Comparison of ENCODE assay signal across 8 cellular contexts in genomic region chr7:101162551-101163280, GRCh38. TPM values are rescaled to one million over a fixed set of nuclear protein-coding genes. Genes with fewer than 3 reads are reported as not detected.
DNase-seq lines count a peak whose midpoint lies in the region; ATAC-seq and TF ChIP-seq lines count a peak whose summit lies in the region.

No MANE protein-coding gene starts in this region.

- H3K9me2 ChIP-seq in PC-3 (replicated peaks; ENCODE audit: low read length) = no peaks in the 10 kb centered on the region

- H2AFZ ChIP-seq in PC-3 (ENCODE audit: low read length) = peak overlapping the region; percentile 53; the same call in 1 of the 2 replicates

- H3K27me3 ChIP-seq in PC-3 (ENCODE audit: low read length) = peaks cover 26% of the 10 kb centered on the region

- H3K9ac ChIP-seq in PC-3 (ENCODE audit: low read length) = peak overlapping the region; percentile 37

- peaks cover 30% of the 10 kb centered on the region for H3K4me1 Mint-ChIP-seq in chondrocyte (ENCODE audit: low read depth)

- POLR2A ChIA-PET in PC-3 (lab: Charles Lee; ENCODE audit: unreplicated experiment) = interaction anchor here (0.5 to 0.6 kb wide), 2 partner anchors 20 to 39 kb away, joined by 3 to 19 read pairs; no protein-coding TSS in a partner anchor

- no peaks in the 10 kb centered on the region for H3K9me3 Mint-ChIP-seq in chondrocyte (ENCODE audit: low read depth)

- H3K4me3 Mint-ChIP-seq in chondrocyte (ENCODE audit: unreplicated experiment) = peak overlapping the region; percentile 57

- CTCF ChIA-PET in PC-3 (lab: Charles Lee) = interaction anchor here (0.6 to 2.0 kb wide), 3 partner anchors 19 to 489 kb away, joined by 4 to 9 read pairs (median 5); partner anchors contain the start of gene GNB2

- H3F3A ChIP-seq in PC-3 (ENCODE audit: low read length, unreplicated experiment) = no peaks in the 10 kb centered on the region

- H3K4me1 ChIP-seq in PC-3 (ENCODE audit: insufficient read depth, low read length) (peaks cover 55% of the 10 kb centered on the region), mesodermal cell (ENCODE audit: control insufficient read depth, insufficient read depth, low read length, poor library complexity, severe bottlenecking) (peaks cover 47% of the 10 kb centered on the region)

- no TSS peak for BruUV-seq in PC-3 (replicated peaks; lab: Mats Ljungman, UMichigan)

- DNase-seq in COLO829 (ENCODE audit: low spot score) = peak; percentile 60
- DNase-seq in HK-2 (ENCODE audit: unreplicated experiment) = peak; percentile 35
- DNase-seq in PC-3 = peak; percentile 56
- DNase-seq in chondrocyte (ENCODE audit: low spot score) = no peak

- no peak overlapping the region for H3K27ac Mint-ChIP-seq in chondrocyte (ENCODE audit: unreplicated experiment)

- peak overlapping the region; percentile 53; the same call in 1 of the 2 replicates for H3K4me3 ChIP-seq in PC-3 (ENCODE audit: low read length)
- peak overlapping the region; percentile 47 for H3K4me3 ChIP-seq in mesodermal cell (ENCODE audit: extremely low read depth, insufficient read depth, low read length, poor library complexity, severe bottlenecking)

- peaks cover 19% of the 10 kb centered on the region for H3K27me3 Mint-ChIP-seq in chondrocyte (ENCODE audit: low read depth)

- H3K4me2 ChIP-seq in PC-3 (ENCODE audit: low read length) = peak overlapping the region; percentile 74

- peak; percentile 38 for ATAC-seq in PC-3
- ATAC-seq in GM21528 (IDR thresholded peaks at IDR 0.05; ENCODE audit: low FRiP score, unreplicated experiment) = no peak
- no peak for ATAC-seq in GM21390 (IDR thresholded peaks at IDR 0.05; ENCODE audit: unreplicated experiment)
- ATAC-seq in GM21381 (IDR thresholded peaks at IDR 0.05; ENCODE audit: unreplicated experiment) = no peak

- TF ChIP-seq CTCF in PC-3 (conservative IDR thresholded peaks at IDR 0.05; ENCODE audit: low read depth, low read length) = no peak
- TF ChIP-seq CTCF in chondrocyte (IDR thresholded peaks at IDR 0.05) = no peak

- no peaks in the 10 kb centered on the region for H4K20me1 ChIP-seq in PC-3 (ENCODE audit: low read length)

- H3K36me3 ChIP-seq in PC-3 (ENCODE audit: low read depth, low read length) (peaks cover 3% of the 10 kb centered on the region; the same call in 1 of the 2 replicates), mesodermal cell (ENCODE audit: control insufficient read depth, insufficient read depth, low read length) (peaks cover 22% of the 10 kb centered on the region)

- no peaks in the 10 kb centered on the region for H3K79me2 ChIP-seq in PC-3 (ENCODE audit: low read length)

- no peaks in the 10 kb centered on the region for H3K9me3 ChIP-seq in PC-3 (ENCODE audit: low read length)
- H3K9me3 ChIP-seq in mesodermal cell (ENCODE audit: control insufficient read depth, low read length) = no peaks in the 10 kb centered on the region

- H3K27ac ChIP-seq in PC-3 (ENCODE audit: low read length) (peak overlapping the region; percentile 58), mesodermal cell (ENCODE audit: low read depth, low read length, severe bottlenecking) (peak overlapping the region; percentile 55)

- intact Hi-C loops in PC-3 (cut with micrococcal nuclease) = no loop called here

- peaks cover 13% of the 10 kb centered on the region for H3K36me3 Mint-ChIP-seq in chondrocyte (ENCODE audit: low read depth)

- WGBS in mesodermal cell (ENCODE audit: insufficient coverage in 2 of 2), 2 experiments = 1 to 2% methylated on average over 29 to 49 of the region's 74 CpGs

RNA-seq across cellular contexts. Expression of gene VGF, which starts 2.7 kb away (rescaled TPM):
- total RNA-seq in PC-3 (2014; rRNA removed) = 1.6 and 2.5 TPM in 2 replicates
- 0.22 to 0.26 TPM in 2 of 3 replicates, not detected in the other for total RNA-seq in chondrocyte
- 79.3 TPM for polyA plus RNA-seq in mesodermal cell (2013, experiment 1 of 2)
- 56.9 TPM for polyA plus RNA-seq in mesodermal cell (2013, experiment 2 of 2)

RNA-seq across cellular contexts. Expression of gene AP1S1, which starts 8.4 kb away (rescaled TPM):
- total RNA-seq in PC-3 (2014; rRNA removed) (148 and 190 TPM in 2 replicates), chondrocyte (55.9 to 60.5 TPM (median 60.4 TPM) in 3 replicates)
- polyA plus RNA-seq in mesodermal cell (2013, experiment 1 of 2) = 98.7 TPM
- polyA plus RNA-seq in mesodermal cell (2013, experiment 2 of 2) = 82.7 TPM

RNA-seq across cellular contexts. Expression of gene NAT16, which starts 17.4 kb away (rescaled TPM):
- 0.26 TPM in 1 of 2 replicates, not detected in the other for total RNA-seq in PC-3 (2014; rRNA removed)
- total RNA-seq in chondrocyte = not detected in 3 replicates
- polyA plus RNA-seq in mesodermal cell (2013, experiment 1 of 2) = 0.70 TPM
- 0.20 TPM for polyA plus RNA-seq in mesodermal cell (2013, experiment 2 of 2)

RNA-seq across cellular contexts. Expression of gene SERPINE1, which starts 35.8 kb away (rescaled TPM):
- total RNA-seq in PC-3 (2014; rRNA removed) (46.1 and 52.5 TPM in 2 replicates), chondrocyte (794 to 1,203 TPM (median 1,180 TPM) in 3 replicates)
- 150 TPM for polyA plus RNA-seq in mesodermal cell (2013, experiment 1 of 2)
- 117 TPM for polyA plus RNA-seq in mesodermal cell (2013, experiment 2 of 2)

RNA-seq across cellular contexts. Expression of gene MOGAT3, which starts 38.1 kb away (rescaled TPM):
- total RNA-seq in PC-3 (2014; rRNA removed) = not detected in 2 replicates
- not detected in 3 replicates for total RNA-seq in chondrocyte
- not detected for polyA plus RNA-seq in mesodermal cell (2013, experiment 1 of 2)
- polyA plus RNA-seq in mesodermal cell (2013, experiment 2 of 2) = not detected
